8 cellular contexts compared by ENCODE assay signal in the genomic region with DNA sequence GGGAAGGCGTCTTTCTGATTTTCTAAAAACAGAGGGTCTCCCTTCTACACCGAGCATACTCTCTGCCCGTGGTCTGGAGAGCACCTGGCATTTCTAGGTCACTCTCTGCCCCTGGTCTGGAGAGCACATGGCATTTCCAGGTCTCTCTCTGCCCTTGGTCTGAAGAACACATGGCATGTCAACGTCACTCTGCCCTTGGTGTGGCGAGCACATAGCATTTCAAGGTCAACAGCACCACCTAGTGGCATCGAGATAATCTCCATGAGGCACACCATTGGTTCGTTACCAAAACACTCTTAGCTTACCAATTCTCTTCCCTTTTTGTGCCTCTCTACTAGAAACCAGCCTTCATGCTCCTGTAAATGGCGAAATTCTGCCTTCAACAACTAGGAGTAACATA.
DNase-seq lines count a peak whose midpoint lies in the region; ATAC-seq and TF ChIP-seq lines count a peak whose summit lies in the region.

No MANE protein-coding gene starts in this region.

- TF ChIP-seq POLR2A in sigmoid colon (IDR thresholded peaks at IDR 0.05), result no peak

- no peak overlapping the region for H3K4me3 Mint-ChIP-seq in CD8-positive, alpha-beta memory T cell

- H3K9me3 Mint-ChIP-seq in CD8-positive, alpha-beta memory T cell, result peaks cover 15 to 27% (median 23%) of the 10 kb centered on the region in 5 donors

- no peaks in the 10 kb centered on the region for H3K27me3 ChIP-seq in sigmoid colon
- H3K27me3 ChIP-seq in CD8-positive, alpha-beta memory T cell (ENCODE audit: insufficient read depth, low read length, poor library complexity, severe bottlenecking), result no peaks in the 10 kb centered on the region

- ATAC-seq in GM18873 (IDR thresholded peaks at IDR 0.05; ENCODE audit: low FRiP score, unreplicated experiment) (peak; percentile 59), HG03460 (IDR thresholded peaks at IDR 0.05; ENCODE audit: unreplicated experiment) (no peak)

- in situ Hi-C loops in SK-MEL-5 (cut with HindIII; ENCODE audit: low pct_unique_long_range_greater_than_20kb, low sequenced_read_pairs), result no loop called here

- no peaks in the 10 kb centered on the region for H3K4me1 ChIP-seq in sigmoid colon
- no peaks in the 10 kb centered on the region for H3K4me1 ChIP-seq in CD8-positive, alpha-beta memory T cell (ENCODE audit: insufficient read depth, low read length)

- H3K4me3 ChIP-seq in fibroblast of villous mesenchyme (ENCODE audit: low read depth, low read length) (no peak overlapping the region), sigmoid colon (no peak overlapping the region)
- H3K4me3 ChIP-seq in CD8-positive, alpha-beta memory T cell (ENCODE audit: low read length), result no peak overlapping the region

- H3K36me3 Mint-ChIP-seq in CD8-positive, alpha-beta memory T cell, result no peaks in the 10 kb centered on the region

- no peaks in the 10 kb centered on the region for H3K27me3 Mint-ChIP-seq in CD8-positive, alpha-beta memory T cell

- DNase-seq in COR-L47 (lab: John Stamatoyannopoulos, UW), result peak; percentile 16
- DNase-seq in HT1080 (ENCODE audit: low read depth), result peak; percentile 73
- DNase-seq in SK-MEL-5 (ENCODE audit: low read depth, low spot score), result peak; percentile 88
- DNase-seq in fibroblast of villous mesenchyme (ENCODE audit: low read depth), result peak; percentile 63
- DNase-seq in sigmoid colon, result no peak
- no peak for DNase-seq in CD8-positive, alpha-beta memory T cell

- CTCF ChIA-PET in CD8-positive, alpha-beta memory T cell (lab: Charles Lee), result no interaction called here

- no peaks in the 10 kb centered on the region for H3K4me1 Mint-ChIP-seq in CD8-positive, alpha-beta memory T cell

- 76 to 77% methylated on average over 8 of the region's 8 CpGs for WGBS in sigmoid colon, 2 donors

- no peak overlapping the region for H3K27ac Mint-ChIP-seq in CD8-positive, alpha-beta memory T cell

- no peaks in the 10 kb centered on the region for H3K36me3 ChIP-seq in sigmoid colon
- H3K36me3 ChIP-seq in CD8-positive, alpha-beta memory T cell (ENCODE audit: insufficient read depth, low read length), result no peaks in the 10 kb centered on the region

- H3K27ac ChIP-seq in sigmoid colon, result no peak overlapping the region
- H3K27ac ChIP-seq in CD8-positive, alpha-beta memory T cell (ENCODE audit: low read depth, low read length), result no peak overlapping the region

- intact Hi-C loops in sigmoid colon (cut with DNase I), result loop anchor here (5.0 kb wide), 1 partner anchor 592 kb away; no protein-coding TSS in a partner anchor

- TF ChIP-seq CTCF in fibroblast of villous mesenchyme (IDR thresholded peaks at IDR 0.05; ENCODE audit: insufficient read depth, low read depth, low read length), result peak; percentile 55
- peak in 3 of 4 experiments; percentile 32 to 53 (median 38) for TF ChIP-seq CTCF in sigmoid colon (IDR thresholded peaks at IDR 0.05)

- peaks cover 0 to 22% (median 2%) of the 10 kb centered on the region in 4 donors for H3K9me3 ChIP-seq in sigmoid colon
- H3K9me3 ChIP-seq in CD8-positive, alpha-beta memory T cell (ENCODE audit: low read length), result no peaks in the 10 kb centered on the region

- no peak for TF ChIP-seq EP300 in sigmoid colon (IDR thresholded peaks at IDR 0.05)

- POLR2A ChIA-PET in CD8-positive, alpha-beta memory T cell (lab: Charles Lee), result no interaction called here

Comparison
In these comparisons a context has a peak if more than half of its experiments do, and no peak if none do; other contexts are left out.
1. DNase-seq: peak in COR-L47 (single experiment), HT1080 (single experiment), SK-MEL-5 (single experiment) and fibroblast of villous mesenchyme (single experiment); none in sigmoid colon (single experiment) and CD8-positive, alpha-beta memory T cell (0 of 5).